17 cellular contexts compared by ENCODE assay signal in genomic region chr2:37874470-37874869, GRCh38. TPM values are rescaled to one million over a fixed set of nuclear protein-coding genes. Genes with fewer than 3 reads are reported as not detected.
DNase-seq lines count a peak whose midpoint lies in the region; ATAC-seq, FAIRE-seq and TF ChIP-seq lines count a peak whose summit lies in the region.
"Had no signal": no experiment of that assay in that cellular context is flagged by ENCODE, and none has a peak within 500 bp of the region (broad histone marks: within the 10 kb centered on the region; RNA-seq: fewer than 3 reads in every experiment).

No MANE protein-coding gene starts in this region.

- H3K27me3 Mint-ChIP-seq in activated naive CD8-positive, alpha-beta T cell treated with anti-CD3 and anti-CD28 coated beads for 36 hours = peaks cover 6% of the 10 kb centered on the region
- peaks cover 7 to 14% of the 10 kb centered on the region in 2 donors for H3K27me3 Mint-ChIP-seq in stimulated activated naive B cell treated with anti-CD40 and anti-IgM and Interleukin-4, amounts not matched to agents 10 μg/mL and 1 μg/mL and 100 μg/mL, for 72 hours
- H3K27me3 Mint-ChIP-seq: activated naive CD4-positive, alpha-beta T cell treated with anti-CD3 and anti-CD28 coated beads, Interleukin-2, amount 50 U/mL, for 24 hours had no signal

- ATAC-seq in HG02852 (IDR thresholded peaks at IDR 0.05; ENCODE audit: unreplicated experiment) = peak; percentile 62
- ATAC-seq in stimulated activated naive B cell treated with anti-CD40 and anti-IgM and Interleukin-4, amounts not matched to agents 10 μg/mL and 1 μg/mL and 100 μg/mL, for 72 hours (replicated peaks) = peak; percentile 33 to 56
- ATAC-seq: left lung had no signal

- H3K4me3 Mint-ChIP-seq in activated naive CD8-positive, alpha-beta T cell treated with anti-CD3 and anti-CD28 coated beads for 36 hours = no peak overlapping the region
- no peak overlapping the region for H3K4me3 Mint-ChIP-seq in stimulated activated naive B cell treated with anti-CD40 and anti-IgM and Interleukin-4, amounts not matched to agents 10 μg/mL and 1 μg/mL and 100 μg/mL, for 72 hours
- H3K4me3 Mint-ChIP-seq: activated naive CD4-positive, alpha-beta T cell treated with anti-CD3 and anti-CD28 coated beads, Interleukin-2, amount 50 U/mL, for 24 hours; WTC11 had no signal

- peak overlapping the region; percentile 25 for H3K27ac Mint-ChIP-seq in activated naive CD8-positive, alpha-beta T cell treated with anti-CD3 and anti-CD28 coated beads for 36 hours
- H3K27ac Mint-ChIP-seq in stimulated activated naive B cell treated with anti-CD40 and anti-IgM and Interleukin-4, amounts not matched to agents 10 μg/mL and 1 μg/mL and 100 μg/mL, for 72 hours = peak overlapping the region; percentile 14
- H3K27ac Mint-ChIP-seq: activated naive CD4-positive, alpha-beta T cell treated with anti-CD3 and anti-CD28 coated beads, Interleukin-2, amount 50 U/mL, for 24 hours; WTC11 had no signal

- no peak for DNase-seq in GM19239 (ENCODE audit: insufficient read length, low spot score)
- DNase-seq in activated naive CD8-positive, alpha-beta T cell treated with anti-CD3 and anti-CD28 coated beads for 36 hours = no peak
- no peak for DNase-seq in stimulated activated naive B cell treated with anti-CD40 and anti-IgM and Interleukin-4, amounts not matched to agents 10 μg/mL and 1 μg/mL and 100 μg/mL, for 72 hours
- DNase-seq in cortex of kidney (lab: John Stamatoyannopoulos, UW) = no peak
- no peak for DNase-seq in erythroblast (lab: John Stamatoyannopoulos, UW)
- DNase-seq in NCI-H146 treated with DMSO at 0.1 percent for 48 hours (lab: John Stamatoyannopoulos, UW; ENCODE audit: unreplicated experiment) = no peak
- DNase-seq: activated CD8-positive, alpha-beta memory T cell treated with anti-CD3 and anti-CD28 coated beads, Interleukin-2, amount 50 U/mL, for 4 hours; DMS79; effector CD4-positive, alpha-beta T cell; hypothalamus; left lung; NCI-H2171; T-helper 1 cell had no signal

- H3K9me3 Mint-ChIP-seq in activated naive CD8-positive, alpha-beta T cell treated with anti-CD3 and anti-CD28 coated beads for 36 hours = no peaks in the 10 kb centered on the region
- H3K9me3 Mint-ChIP-seq in stimulated activated naive B cell treated with anti-CD40 and anti-IgM and Interleukin-4, amounts not matched to agents 10 μg/mL and 1 μg/mL and 100 μg/mL, for 72 hours = no peaks in the 10 kb centered on the region
- H3K9me3 Mint-ChIP-seq: activated naive CD4-positive, alpha-beta T cell treated with anti-CD3 and anti-CD28 coated beads, Interleukin-2, amount 50 U/mL, for 24 hours; WTC11 had no signal

- no peak for TF ChIP-seq POLR2A in erythroblast (IDR thresholded peaks at IDR 0.05; ENCODE audit: low read length)

- H3K36me3 Mint-ChIP-seq in activated naive CD8-positive, alpha-beta T cell treated with anti-CD3 and anti-CD28 coated beads for 36 hours = no peaks in the 10 kb centered on the region
- no peaks in the 10 kb centered on the region for H3K36me3 Mint-ChIP-seq in stimulated activated naive B cell treated with anti-CD40 and anti-IgM and Interleukin-4, amounts not matched to agents 10 μg/mL and 1 μg/mL and 100 μg/mL, for 72 hours
- H3K36me3 Mint-ChIP-seq: activated naive CD4-positive, alpha-beta T cell treated with anti-CD3 and anti-CD28 coated beads, Interleukin-2, amount 50 U/mL, for 24 hours; WTC11 had no signal

- H3K4me1 Mint-ChIP-seq in activated naive CD8-positive, alpha-beta T cell treated with anti-CD3 and anti-CD28 coated beads for 36 hours = peaks cover 26% of the 10 kb centered on the region
- peaks cover 22 to 43% of the 10 kb centered on the region in 2 donors for H3K4me1 Mint-ChIP-seq in stimulated activated naive B cell treated with anti-CD40 and anti-IgM and Interleukin-4, amounts not matched to agents 10 μg/mL and 1 μg/mL and 100 μg/mL, for 72 hours

- peak; percentile 61 for FAIRE-seq in GM19239 (lab: Jason Lieb, UNC)
- FAIRE-seq: H54 had no signal

RNA-seq across cellular contexts. Expression of gene RMDN2, which starts 50.6 kb away (rescaled TPM):
- total RNA-seq in activated naive CD8-positive, alpha-beta T cell treated with anti-CD3 and anti-CD28 coated beads for 36 hours = 1 to 10 TPM; 2.8 to 3.2 TPM
